Comparison of ENCODE assay signal across 8 cellular contexts in genomic region chr11:44559207-44559943, GRCh38. TPM values are rescaled to one million over a fixed set of nuclear protein-coding genes. Genes with fewer than 3 reads are reported as not detected.
A peak's percentile ranks its signal among the peaks of the same experiment; 100 is the strongest.
DNase-seq lines count a peak whose midpoint lies in the region; ATAC-seq, FAIRE-seq and TF ChIP-seq lines count a peak whose summit lies in the region.

No MANE protein-coding gene starts in this region.

- H2BK120ac ChIP-seq in H1 (replicated peaks; ENCODE audit: low read depth, low read length) = no peak overlapping the region

- H3K4ac ChIP-seq in H1 (replicated peaks; ENCODE audit: insufficient read length, low read depth, low read length) = no peak overlapping the region

- peak; percentile 21 to 79; a peak in 2 of 3 replicates for TF ChIP-seq EP300 in H1 (IDR thresholded peaks at IDR 0.05; ENCODE audit: borderline replicate concordance in 1 of 2, low read depth in 2 of 2, low read length in 2 of 2)
- no peak for TF ChIP-seq EP300 in SK-N-SH (IDR thresholded peaks at IDR 0.05; ENCODE audit: borderline replicate concordance in 1 of 2, low read depth in 1 of 2, low read length in 1 of 2)

- H2BK5ac ChIP-seq in H1 (ENCODE audit: low read depth, low read length) = no peak overlapping the region

- H3K36me3 ChIP-seq in Karpas-422 (ENCODE audit: insufficient read depth, low read length) = no peaks in the 10 kb centered on the region
- H3K36me3 ChIP-seq in H1 (ENCODE audit: control insufficient read depth in 2 of 4, insufficient read depth in 4 of 4, low read length in 3 of 4) = no peaks in the 10 kb centered on the region
- H3K36me3 ChIP-seq in SK-N-SH (replicated peaks in 1 of 2; ENCODE audit: control insufficient read depth in 1 of 2, insufficient read depth in 2 of 2, low read length in 1 of 2) = no peaks in the 10 kb centered on the region

- H3K9ac ChIP-seq in Karpas-422 (ENCODE audit: low read length) (peak overlapping the region; percentile 57), H1 (replicated peaks in 1 of 4; ENCODE audit: extremely low read depth in 1 of 4, low read depth in 3 of 4, low read length in 3 of 4) (no peak overlapping the region), SK-N-SH (no peak overlapping the region)

- TF ChIP-seq POLR2A in H1 (IDR thresholded peaks at IDR 0.05; ENCODE audit: control extremely low read depth in 1 of 2, low read depth in 2 of 2, low read length in 2 of 2) = no peak

- no peak overlapping the region for H3K23ac ChIP-seq in H1 (ENCODE audit: insufficient read length)

- CTCF ChIA-PET in H1 (lab: Charles Lee; ENCODE audit: partially characterized antibody) = interaction anchor here (0.7 to 14.7 kb wide), 19 partner anchors 14 to 377 kb away, joined by 3 to 182 read pairs (median 4); no protein-coding TSS in a partner anchor
- CTCF ChIA-PET in SK-N-SH (lab: Yijun Ruan, JAX) = interaction anchor here (1.0 to 13.7 kb wide), 8 partner anchors 12 to 531 kb away, joined by 3 to 610 read pairs (median 4); partner anchors contain the start of gene EXT2

- H4K91ac ChIP-seq in H1 (replicated peaks; ENCODE audit: insufficient read length, low read length) = no peak overlapping the region

- peak overlapping the region; percentile 52 for H3K4me3 ChIP-seq in Karpas-422 (ENCODE audit: low read length)
- peak overlapping the region in 1 of 4 experiments; percentile 12; a peak in 1 of 8 replicates for H3K4me3 ChIP-seq in H1 (ENCODE audit: extremely low read depth in 1 of 4, insufficient read depth in 2 of 4, low read depth in 3 of 4, low read length in 4 of 4)
- H3K4me3 ChIP-seq in SK-N-SH (ENCODE audit: low read depth in 2 of 2, low read length in 1 of 2) = no peak overlapping the region

- H2AFZ ChIP-seq in Karpas-422 (ENCODE audit: low read length) (peak overlapping the region; percentile 38; the same call in 1 of the 2 replicates), H1 (ENCODE audit: low read length) (no peak overlapping the region), SK-N-SH (ENCODE audit: low read depth) (no peak overlapping the region)

- peaks cover 5% of the 10 kb centered on the region for H3F3A ChIP-seq in SK-N-SH (replicated peaks; ENCODE audit: insufficient read depth)

- no peak overlapping the region for H4K8ac ChIP-seq in H1 (ENCODE audit: extremely low read depth, insufficient read depth, low read length)

- H4K5ac ChIP-seq in H1 (ENCODE audit: insufficient read length, low read depth, low read length) = no peak overlapping the region

- H3K56ac ChIP-seq in H1 (replicated peaks; ENCODE audit: insufficient read length, low read depth, low read length) = no peak overlapping the region

- H3K4me2 ChIP-seq in Karpas-422 (ENCODE audit: low read depth, low read length, poor library complexity, severe bottlenecking) (peak overlapping the region; percentile 78), H1 (ENCODE audit: insufficient read depth in 1 of 2, low read depth in 2 of 2, low read length in 2 of 2) (peak overlapping the region; percentile 11 to 58), SK-N-SH (no peak overlapping the region)

- no peaks in the 10 kb centered on the region for H3K79me1 ChIP-seq in H1 (ENCODE audit: low read depth, low read length)

- no peak overlapping the region; the same call in 1 of the 2 replicates for H2BK12ac ChIP-seq in H1 (ENCODE audit: low read depth, low read length)

- no peak overlapping the region for H3K14ac ChIP-seq in H1 (ENCODE audit: insufficient read length)

- H3K9me2 ChIP-seq in Karpas-422 (replicated peaks; ENCODE audit: insufficient read depth, low read length) = no peaks in the 10 kb centered on the region
- H3K9me2 ChIP-seq in SK-N-SH = no peaks in the 10 kb centered on the region

- ATAC-seq in GM18508 (IDR thresholded peaks at IDR 0.05; ENCODE audit: insufficient read depth, unreplicated experiment) (peak; percentile 76), GM21786 (IDR thresholded peaks at IDR 0.05; ENCODE audit: unreplicated experiment) (peak; percentile 84), left colon (no peak)

- no peak overlapping the region for H2BK15ac ChIP-seq in H1 (ENCODE audit: low read length)

- H4K20me1 ChIP-seq in Karpas-422 (ENCODE audit: insufficient read depth, low read depth, low read length) = no peaks in the 10 kb centered on the region
- H4K20me1 ChIP-seq in H1 (replicated peaks in 1 of 2; ENCODE audit: control insufficient read depth in 1 of 2, insufficient read depth in 2 of 2, low read length in 2 of 2) = no peaks in the 10 kb centered on the region
- no peaks in the 10 kb centered on the region for H4K20me1 ChIP-seq in SK-N-SH (ENCODE audit: insufficient read depth)

- H3K27ac ChIP-seq in Karpas-422 (ENCODE audit: low read length) (peak overlapping the region; percentile 87), H1 (ENCODE audit: low read depth, low read length) (no peak overlapping the region), SK-N-SH (ENCODE audit: low read depth in 2 of 2, low read length in 1 of 2) (no peak overlapping the region)

- TF ChIP-seq RAD21 in H1 (IDR thresholded peaks at IDR 0.05 in 1 of 2, conservative IDR thresholded peaks at IDR 0.05 in 1 of 2; ENCODE audit: low read depth in 2 of 2, low read length in 2 of 2) = peak in 1 of 2 experiments; percentile 21; a peak in 2 of 4 replicates
- TF ChIP-seq RAD21 in SK-N-SH (IDR thresholded peaks at IDR 0.05; ENCODE audit: low read length) = no peak

- no peaks in the 10 kb centered on the region for H3K27me3 ChIP-seq in Karpas-422 (ENCODE audit: low read length)
- H3K27me3 ChIP-seq in H1 (replicated peaks in 1 of 4; ENCODE audit: control insufficient read depth in 3 of 4, extremely low read depth in 1 of 4, insufficient read depth in 3 of 4, low read length in 3 of 4) = peaks cover 0 to 2% (median 1%) of the 10 kb centered on the region in 4 experiments; a peak in 1 of 7 replicates
- H3K27me3 ChIP-seq in SK-N-SH (ENCODE audit: insufficient read depth) = no peaks in the 10 kb centered on the region

- H2AK5ac ChIP-seq in H1 (ENCODE audit: low read depth, low read length) = no peak overlapping the region

- FAIRE-seq in H1 (lab: Jason Lieb, UNC) = peak; percentile 97

- POLR2A ChIA-PET in H1 (lab: Charles Lee; ENCODE audit: partially characterized antibody) (interaction anchor here (1.2 kb wide), 1 partner anchor 58 kb away, joined by 6 read pairs; no protein-coding TSS in a partner anchor), SK-N-SH (lab: Yijun Ruan, JAX) (no interaction called here)

- H3K79me2 ChIP-seq in Karpas-422 (ENCODE audit: low read length) = no peaks in the 10 kb centered on the region
- H3K79me2 ChIP-seq in H1 (ENCODE audit: control insufficient read depth in 1 of 2, insufficient read depth in 2 of 2, low read length in 2 of 2) = no peaks in the 10 kb centered on the region
- H3K79me2 ChIP-seq in SK-N-SH (ENCODE audit: insufficient read depth) = no peaks in the 10 kb centered on the region

- DNase-seq in Karpas-422 = peak; percentile 92
- peak; percentile 44 to 68 for DNase-seq in H1 (ENCODE audit: low read depth in 1 of 2, low spot score in 2 of 2)
- DNase-seq in left colon = no peak
- DNase-seq in NCI-H2171 (lab: John Stamatoyannopoulos, UW) = no peak
- DNase-seq in NCI-H524 treated with DMSO at 0.1 percent for 48 hours (lab: John Stamatoyannopoulos, UW) = no peak
- DNase-seq in SK-N-SH = no peak

- WGBS in H1 (ENCODE audit: extremely low coverage in 1 of 2, insufficient coverage in 1 of 2, insufficient read length in 1 of 2, insufficient replicate concordance in 2 of 2, low coverage in 1 of 2, low lambda C conversion rate in 2 of 2, missing lambda C conversion rate in 1 of 2), 2 experiments = 11% methylated on average over 9 of the region's 9 CpGs; no CpG with 5 or more reads in 1 of the 2 experiments
- WGBS in SK-N-SH (ENCODE audit: low lambda C conversion rate) = 83% methylated on average over 9 of the region's 9 CpGs

- TF ChIP-seq CTCF in H1 (IDR thresholded peaks at IDR 0.05; ENCODE audit: control extremely low read depth in 1 of 3, insufficient read depth in 1 of 3, low read depth in 1 of 3, low read length in 3 of 3) (no peak), SK-N-SH (IDR thresholded peaks at IDR 0.05) (no peak)

- intact Hi-C loops in left colon (cut with DNase I, micrococcal nuclease) = loop anchor here (5.0 kb wide), 2 partner anchors 58 to 343 kb away; no protein-coding TSS in a partner anchor

- no peak overlapping the region for H2BK20ac ChIP-seq in H1 (ENCODE audit: low read length)

- no peaks in the 10 kb centered on the region; the same call in 1 of the 2 replicates for H3K23me2 ChIP-seq in H1 (ENCODE audit: low read depth, low read length)

- H3K9me3 ChIP-seq in Karpas-422 (ENCODE audit: low read length) = no peaks in the 10 kb centered on the region
- H3K9me3 ChIP-seq in H1 (ENCODE audit: insufficient read depth in 2 of 2, low read depth in 1 of 2, low read length in 1 of 2) = no peaks in the 10 kb centered on the region
- H3K9me3 ChIP-seq in SK-N-SH = no peaks in the 10 kb centered on the region

- no peak overlapping the region; the same call in 1 of the 2 replicates for H3K18ac ChIP-seq in H1 (ENCODE audit: extremely low read depth, low read length)

- peaks cover 48% of the 10 kb centered on the region for H3K4me1 ChIP-seq in Karpas-422 (ENCODE audit: low read length)
- H3K4me1 ChIP-seq in H1 (replicated peaks in 1 of 4; ENCODE audit: control insufficient read depth in 3 of 4, insufficient read depth in 4 of 4, low read length in 3 of 4) = peaks cover 6 to 20% (median 14%) of the 10 kb centered on the region in 4 experiments
- peaks cover 11 to 18% of the 10 kb centered on the region in 2 experiments for H3K4me1 ChIP-seq in SK-N-SH (ENCODE audit: control insufficient read depth in 1 of 2, insufficient read depth in 2 of 2, low read depth in 1 of 2, low read length in 1 of 2)

TF ChIP-seq in H1, 55 proteins besides CTCF, POLR2A, EP300 and RAD21 (continues in another document):
- TF ChIP-seq BCL11A (IDR thresholded peaks at IDR 0.05; ENCODE audit: low read depth in 2 of 2, low read length in 2 of 2) (peak; percentile 50 to 61), JUN (IDR thresholded peaks at IDR 0.05; ENCODE audit: low read depth, low read length) (no peak)

TF ChIP-seq in SK-N-SH, 30 proteins besides CTCF, POLR2A, EP300 and RAD21:
- no peak for TF ChIP-seq FOSL2 (IDR thresholded peaks at IDR 0.05; ENCODE audit: borderline replicate concordance, low read depth)
- no peak for TF ChIP-seq GATA2 (CRISPR knock-in tag; IDR thresholded peaks at IDR 0.05)

RNA-seq across cellular contexts. Expression of gene CD82, which starts 6.1 kb away (rescaled TPM):
- 22.2 and 39.5 TPM in 2 replicates for total RNA-seq in Karpas-422 (2014; rRNA removed; shearing (Covaris generic); ENCODE audit: low replicate concordance)
- 7.9 and 8.6 TPM in 2 replicates for total RNA-seq in H1 (2021; fragmentation: NEBNext Ultra II Directional; extraction: Animal tissue kit (Norgen Biotek cat#: 25700))
- polyA plus RNA-seq in H1 (2011; rRNA removed) = 10.1 and 10.3 TPM in 2 replicates
- polyA plus RNA-seq in H1 (2011; cell fraction: cytosol; rRNA removed) = 11.5 TPM
- polyA plus RNA-seq in H1 (2011; cell fraction: nucleus; rRNA removed) = 5.3 TPM
- polyA plus RNA-seq in H1 (2012, experiment 1 of 2) = 6.0 to 11.2 TPM (median 8.8 TPM) in 4 replicates
- polyA plus RNA-seq in H1 (2012, experiment 2 of 2) = 5.3 TPM
- polyA plus RNA-seq in H1 (2013, experiment 1 of 2) = 6.9 TPM
- polyA plus RNA-seq in H1 (2013, experiment 2 of 2) = 7.0 TPM
- 3.8 and 10.3 TPM in 2 replicates for polyA minus RNA-seq in H1 (2011; rRNA and poly(A)+ RNA removed)
- 6.8 TPM for polyA minus RNA-seq in H1 (2011; cell fraction: cytosol; rRNA and poly(A)+ RNA removed)
- polyA minus RNA-seq in H1 (2011; cell fraction: nucleus; rRNA and poly(A)+ RNA removed) = 2.9 TPM
- total RNA-seq in left colon = 10 to 100 TPM; 30.0 to 36.1 TPM
- polyA plus RNA-seq in SK-N-SH (2012; rRNA removed) = 35.6 and 39.2 TPM in 2 replicates
- 17.9 and 24.9 TPM in 2 replicates for polyA plus RNA-seq in SK-N-SH (2012; cell fraction: cytosol; rRNA removed)
- polyA plus RNA-seq in SK-N-SH (2012; cell fraction: nucleus; rRNA removed) = 12.5 and 16.5 TPM in 2 replicates

Comparison
In these comparisons a context has a peak if more than half of its experiments do, and no peak if none do; other contexts are left out.
1. DNase-seq: peak in Karpas-422 (single experiment) and H1 (2 of 2); none in left colon (0 of 2), NCI-H2171 (single experiment), NCI-H524 treated with DMSO at 0.1 percent for 48 hours (single experiment) and SK-N-SH (single experiment).